16 cellular contexts compared by ENCODE assay signal in the genomic region with DNA sequence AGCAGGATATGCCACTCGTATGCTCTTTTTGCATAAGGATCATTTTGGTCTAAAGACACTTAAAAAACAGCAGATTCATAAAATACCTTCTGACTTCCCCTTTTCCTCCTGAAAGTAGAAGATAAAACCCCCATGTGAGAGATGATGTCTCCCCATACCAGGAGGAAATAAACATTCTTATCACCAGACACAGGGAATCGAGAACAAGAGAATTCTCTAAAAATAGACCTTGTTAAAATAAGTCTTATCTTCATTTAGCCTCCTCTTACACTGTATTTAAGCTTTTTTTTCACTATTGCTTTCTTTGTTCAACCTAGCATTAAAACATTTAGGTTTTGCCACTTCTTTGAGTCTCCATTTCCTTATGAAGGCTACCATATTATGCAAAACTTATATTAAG.
"Had no signal": no experiment of that assay in that cellular context is flagged by ENCODE, and none has a peak within 500 bp of the region (broad histone marks: within the 10 kb centered on the region; RNA-seq: fewer than 3 reads in every experiment).

No MANE protein-coding gene starts in this region.

- H3K4me2 ChIP-seq: hepatocyte had no signal

- H3K4me3 ChIP-seq: adrenal gland, cardiac muscle cell, esophagus muscularis mucosa, hepatocyte, mucosa of descending colon had no signal

- H3K27me3 ChIP-seq: adrenal gland, cardiac muscle cell, esophagus muscularis mucosa, hepatocyte had no signal

- DNase-seq: activated CD4-positive, alpha-beta memory T cell treated with anti-CD3 and anti-CD28 coated beads, Interleukin-2, amount 10 ng/mL, durations not matched to agents 7 days and 5 days; activated CD4-positive, alpha-beta T cell treated with anti-CD3 and anti-CD28 coated beads for 36 hours; activated effector memory CD4-positive, alpha-beta T cell treated with anti-CD3 and anti-CD28 coated beads, Interleukin-2, amount 50 U/mL, for 16 hours; activated T-cell treated with anti-CD3 and anti-CD28 coated beads, Interleukin-2, amount 50 U/mL, for 24 hours; adrenal gland; mucosa of descending colon; naive thymus-derived CD4-positive, alpha-beta T cell; WERI-Rb-1 had no signal

- H3K9me3 ChIP-seq: adrenal gland, esophagus muscularis mucosa, mucosa of descending colon had no signal

- H3K36me3 ChIP-seq: adrenal gland, cardiac muscle cell, esophagus muscularis mucosa, WERI-Rb-1 had no signal

- H3K27ac ChIP-seq: adrenal gland, cardiac muscle cell, esophagus muscularis mucosa, hepatocyte, parathyroid adenoma, WERI-Rb-1 had no signal

- H2AFZ ChIP-seq: hepatocyte, parathyroid adenoma had no signal

- H3K4me1 ChIP-seq: adrenal gland, parathyroid adenoma had no signal

- H3K9ac ChIP-seq: parathyroid adenoma had no signal

- FAIRE-seq: keratinocyte, urothelium cell line had no signal

- ATAC-seq: activated CD4-positive, alpha-beta T cell treated with anti-CD3 and anti-CD28 coated beads for 36 hours; left lobe of liver; mucosa of descending colon; naive thymus-derived CD4-positive, alpha-beta T cell; stimulated activated memory B cell treated with anti-CD40 and anti-IgM and Interleukin-4, amounts not matched to agents 10 μg/mL and 1 μg/mL and 100 μg/mL, for 72 hours had no signal

- H3K79me2 ChIP-seq: hepatocyte, parathyroid adenoma had no signal
